ENCODE assay signal across 10 cellular contexts in the genomic region with DNA sequence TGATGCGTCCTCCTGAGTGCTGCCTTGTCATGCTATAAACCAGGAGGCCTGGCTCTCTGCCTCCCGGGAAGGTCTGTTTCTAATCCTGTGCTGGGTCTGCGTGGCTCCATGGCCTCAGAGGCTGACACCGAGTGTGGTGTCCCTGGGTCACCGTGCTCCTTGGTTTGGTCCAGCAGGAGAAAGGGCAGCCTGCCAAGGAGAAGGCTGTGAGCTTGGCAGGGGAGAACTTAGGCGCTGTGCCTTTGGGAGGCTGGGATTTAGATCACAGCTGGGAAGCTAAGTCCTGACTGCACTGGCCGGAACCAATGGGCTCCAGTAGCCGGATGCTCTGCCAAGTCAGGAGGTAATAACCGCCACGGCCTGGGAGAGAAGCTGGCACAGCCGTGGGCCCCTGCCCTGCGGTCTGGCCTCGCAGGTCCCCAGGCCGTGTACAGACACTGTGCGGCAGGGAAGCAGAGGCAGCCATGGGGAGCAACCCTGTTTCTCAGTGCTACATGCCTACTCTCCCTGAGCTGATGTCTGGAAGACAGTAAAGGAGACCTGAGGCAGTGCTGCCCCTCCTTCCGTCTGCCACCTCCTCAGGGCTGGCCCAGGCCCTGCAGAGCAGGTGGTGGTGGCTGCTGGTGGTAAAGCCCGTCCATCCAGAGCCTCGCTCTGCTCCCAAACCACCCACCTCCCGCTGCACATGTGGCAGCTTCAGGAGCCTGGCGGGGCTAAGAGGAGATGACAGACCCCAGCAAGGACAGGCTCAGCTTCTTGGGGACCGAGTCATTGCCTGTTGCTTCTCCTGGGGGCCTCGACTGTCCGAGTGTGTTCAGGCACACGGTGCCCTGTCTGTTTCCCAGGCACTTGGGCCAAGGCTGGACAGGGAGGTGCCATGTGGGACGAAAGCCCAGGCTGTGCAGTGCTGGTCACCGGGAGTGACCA. TPM values are rescaled to one million over a fixed set of nuclear protein-coding genes. Genes with fewer than 3 reads are reported as not detected.
DNase-seq lines count a peak whose midpoint lies in the region; ATAC-seq and TF ChIP-seq lines count a peak whose summit lies in the region.
"Had no signal": no experiment of that assay in that cellular context is flagged by ENCODE, and none has a peak within 500 bp of the region (broad histone marks: within the 10 kb centered on the region; RNA-seq: fewer than 3 reads in every experiment).

No MANE protein-coding gene starts in this region.

- H3K27ac ChIP-seq in HEK293 (ENCODE audit: extremely low read depth, low read depth, low read length), result no peak overlapping the region
- no peak overlapping the region for H3K27ac ChIP-seq in substantia nigra (ENCODE audit: low read depth, low read length, poor library complexity, severe bottlenecking)

- H3K9me3 ChIP-seq in HEK293 (ENCODE audit: control insufficient read depth, insufficient read depth, low read depth, low read length), result no peaks in the 10 kb centered on the region

- H3K4me3 ChIP-seq in HEK293 (ENCODE audit: low read depth, low read length), result no peak overlapping the region
- H3K4me3 ChIP-seq: GM12878 had no signal

- H3K4me1 ChIP-seq in HEK293 (ENCODE audit: control insufficient read depth, insufficient read depth, low read length), result no peaks in the 10 kb centered on the region

- POLR2A ChIA-PET in HEK293 (lab: Yijun Ruan, JAX), result no interaction called here

- no peaks in the 10 kb centered on the region for H3K36me3 Mint-ChIP-seq in activated naive CD8-positive, alpha-beta T cell treated with anti-CD3 and anti-CD28 coated beads, Interleukin-2, amount 50 U/mL, for 24 hours (ENCODE audit: low read depth)
- no peaks in the 10 kb centered on the region for H3K36me3 Mint-ChIP-seq in activated T-helper 1 cell treated with anti-CD3 and anti-CD28 coated beads, Interleukin-12 subunit alpha, Interleukin-12 subunit beta, Interleukin-2, Interleukin-4 antibody, amounts not matched to agents 30 ng/mL and 10 ng/mL and 1 ng/mL, durations not matched to agents 14 hours and 24 hours and 36 hours (ENCODE audit: low read depth)

- H3K27me3 Mint-ChIP-seq in activated naive CD8-positive, alpha-beta T cell treated with anti-CD3 and anti-CD28 coated beads, Interleukin-2, amount 50 U/mL, for 24 hours, result peaks cover 44% of the 10 kb centered on the region
- H3K27me3 Mint-ChIP-seq in activated T-helper 1 cell treated with anti-CD3 and anti-CD28 coated beads, Interleukin-12 subunit alpha, Interleukin-12 subunit beta, Interleukin-2, Interleukin-4 antibody, amounts not matched to agents 30 ng/mL and 10 ng/mL and 1 ng/mL, durations not matched to agents 14 hours and 24 hours and 36 hours (ENCODE audit: insufficient read depth), result peaks cover 9% of the 10 kb centered on the region

- TF ChIP-seq CTCF in HEK293 (tag by site-specific recombination; IDR thresholded peaks at IDR 0.05), result no peak

- DNase-seq in cerebellum (ENCODE audit: low spot score) (peak; percentile 77), kidney tubule cell (ENCODE audit: low spot score) (peak; percentile 13), substantia nigra (lab: John Stamatoyannopoulos, UW) (peak in 40 of 49 donors; percentile 10 to 83 (median 58)), H4 (ENCODE audit: low spot score) (no peak)
- no peak for DNase-seq in activated naive CD8-positive, alpha-beta T cell treated with anti-CD3 and anti-CD28 coated beads, Interleukin-2, amount 50 U/mL, for 24 hours
- no peak for DNase-seq in activated T-helper 1 cell treated with anti-CD3 and anti-CD28 coated beads, Interleukin-12 subunit alpha, Interleukin-12 subunit beta, Interleukin-2, Interleukin-4 antibody, amounts not matched to agents 30 ng/mL and 10 ng/mL and 1 ng/mL, durations not matched to agents 14 hours and 24 hours and 36 hours (ENCODE audit: low spot score)
- DNase-seq: NCI-H774 had no signal

- ATAC-seq in activated naive CD8-positive, alpha-beta T cell treated with anti-CD3 and anti-CD28 coated beads, Interleukin-2, amount 50 U/mL, for 24 hours, result no peak
- ATAC-seq in GM18517 (IDR thresholded peaks at IDR 0.05; ENCODE audit: unreplicated experiment), result no peak
- ATAC-seq: GM12878 had no signal

- H3K4me1 Mint-ChIP-seq in activated naive CD8-positive, alpha-beta T cell treated with anti-CD3 and anti-CD28 coated beads, Interleukin-2, amount 50 U/mL, for 24 hours, result peaks cover 19% of the 10 kb centered on the region
- peaks cover 13% of the 10 kb centered on the region for H3K4me1 Mint-ChIP-seq in activated T-helper 1 cell treated with anti-CD3 and anti-CD28 coated beads, Interleukin-12 subunit alpha, Interleukin-12 subunit beta, Interleukin-2, Interleukin-4 antibody, amounts not matched to agents 30 ng/mL and 10 ng/mL and 1 ng/mL, durations not matched to agents 14 hours and 24 hours and 36 hours (ENCODE audit: low read depth)

- H3K36me3 ChIP-seq in HEK293 (ENCODE audit: control insufficient read depth in 2 of 2, insufficient read depth in 1 of 2, low read length in 2 of 2), result no peaks in the 10 kb centered on the region

- no peak overlapping the region for H3K27ac Mint-ChIP-seq in activated naive CD8-positive, alpha-beta T cell treated with anti-CD3 and anti-CD28 coated beads, Interleukin-2, amount 50 U/mL, for 24 hours
- H3K27ac Mint-ChIP-seq in activated T-helper 1 cell treated with anti-CD3 and anti-CD28 coated beads, Interleukin-12 subunit alpha, Interleukin-12 subunit beta, Interleukin-2, Interleukin-4 antibody, amounts not matched to agents 30 ng/mL and 10 ng/mL and 1 ng/mL, durations not matched to agents 14 hours and 24 hours and 36 hours, result no peak overlapping the region

- intact Hi-C loops in activated T-helper 1 cell treated with anti-CD3 and anti-CD28 coated beads, Interleukin-12 subunit alpha, Interleukin-12 subunit beta, Interleukin-2, Interleukin-4 antibody, amounts not matched to agents 30 ng/mL and 10 ng/mL and 1 ng/mL, durations not matched to agents 14 hours and 24 hours and 36 hours (cut with micrococcal nuclease), result no loop called here

- no peaks in the 10 kb centered on the region for H3K9me3 Mint-ChIP-seq in activated naive CD8-positive, alpha-beta T cell treated with anti-CD3 and anti-CD28 coated beads, Interleukin-2, amount 50 U/mL, for 24 hours
- no peaks in the 10 kb centered on the region for H3K9me3 Mint-ChIP-seq in activated T-helper 1 cell treated with anti-CD3 and anti-CD28 coated beads, Interleukin-12 subunit alpha, Interleukin-12 subunit beta, Interleukin-2, Interleukin-4 antibody, amounts not matched to agents 30 ng/mL and 10 ng/mL and 1 ng/mL, durations not matched to agents 14 hours and 24 hours and 36 hours

- H3K4me3 Mint-ChIP-seq in activated naive CD8-positive, alpha-beta T cell treated with anti-CD3 and anti-CD28 coated beads, Interleukin-2, amount 50 U/mL, for 24 hours, result no peak overlapping the region
- no peak overlapping the region for H3K4me3 Mint-ChIP-seq in activated T-helper 1 cell treated with anti-CD3 and anti-CD28 coated beads, Interleukin-12 subunit alpha, Interleukin-12 subunit beta, Interleukin-2, Interleukin-4 antibody, amounts not matched to agents 30 ng/mL and 10 ng/mL and 1 ng/mL, durations not matched to agents 14 hours and 24 hours and 36 hours

- CTCF ChIA-PET in HEK293 (lab: Yijun Ruan, JAX), result no interaction called here

TF ChIP-seq in HEK293, 187 proteins besides CTCF, POLR2A, EP300 and RAD21:
- TF ChIP-seq, protein P1, sequence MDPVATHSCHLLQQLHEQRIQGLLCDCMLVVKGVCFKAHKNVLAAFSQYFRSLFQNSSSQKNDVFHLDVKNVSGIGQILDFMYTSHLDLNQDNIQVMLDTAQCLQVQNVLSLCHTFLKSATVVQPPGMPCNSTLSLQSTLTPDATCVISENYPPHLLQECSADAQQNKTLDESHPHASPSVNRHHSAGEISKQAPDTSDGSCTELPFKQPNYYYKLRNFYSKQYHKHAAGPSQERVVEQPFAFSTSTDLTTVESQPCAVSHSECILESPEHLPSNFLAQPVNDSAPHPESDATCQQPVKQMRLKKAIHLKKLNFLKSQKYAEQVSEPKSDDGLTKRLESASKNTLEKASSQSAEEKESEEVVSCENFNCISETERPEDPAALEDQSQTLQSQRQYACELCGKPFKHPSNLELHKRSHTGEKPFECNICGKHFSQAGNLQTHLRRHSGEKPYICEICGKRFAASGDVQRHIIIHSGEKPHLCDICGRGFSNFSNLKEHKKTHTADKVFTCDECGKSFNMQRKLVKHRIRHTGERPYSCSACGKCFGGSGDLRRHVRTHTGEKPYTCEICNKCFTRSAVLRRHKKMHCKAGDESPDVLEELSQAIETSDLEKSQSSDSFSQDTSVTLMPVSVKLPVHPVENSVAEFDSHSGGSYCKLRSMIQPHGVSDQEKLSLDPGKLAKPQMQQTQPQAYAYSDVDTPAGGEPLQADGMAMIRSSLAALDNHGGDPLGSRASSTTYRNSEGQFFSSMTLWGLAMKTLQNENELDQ (tag by site-specific recombination; IDR thresholded peaks at IDR 0.05; ENCODE audit: low read depth), result no peak
- TF ChIP-seq ZIC2 (tag by site-specific recombination; IDR thresholded peaks at IDR 0.05) (peak; percentile 63), ZXDB (tag by site-specific recombination; IDR thresholded peaks at IDR 0.05) (no peak), ZNF521 (tag by site-specific recombination; IDR thresholded peaks at IDR 0.05) (no peak), ZNF19 (tag by site-specific recombination; IDR thresholded peaks at IDR 0.05; ENCODE audit: low read depth) (no peak)

RNA-seq across cellular contexts. Expression of gene C13orf46, which starts 44.9 kb away (rescaled TPM):
- 0.54 TPM for total RNA-seq in cerebellum
- not detected in 2 replicates for total RNA-seq in H4 (2014; rRNA removed; shearing (Covaris generic))
- 0.83 and 0.91 TPM in 2 replicates for total RNA-seq in activated T-helper 1 cell treated with anti-CD3 and anti-CD28 coated beads, Interleukin-12 subunit alpha, Interleukin-12 subunit beta, Interleukin-2, Interleukin-4 antibody, amounts not matched to agents 30 ng/mL and 10 ng/mL and 1 ng/mL, durations not matched to agents 14 hours and 24 hours and 36 hours

Comparison
In these comparisons a context has a peak if more than half of its experiments do, and no peak if none do; other contexts are left out.
1. DNase-seq: peak in cerebellum (single experiment), kidney tubule cell (single experiment) and substantia nigra (40 of 49); none in activated naive CD8-positive, alpha-beta T cell treated with anti-CD3 and anti-CD28 coated beads, Interleukin-2, amount 50 U/mL, for 24 hours (single experiment), H4 (single experiment) and activated T-helper 1 cell treated with anti-CD3 and anti-CD28 coated beads, Interleukin-12 subunit alpha, Interleukin-12 subunit beta, Interleukin-2, Interleukin-4 antibody, amounts not matched to agents 30 ng/mL and 10 ng/mL and 1 ng/mL, durations not matched to agents 14 hours and 24 hours and 36 hours (single experiment).